ENCODE assay signal across 9 cellular contexts in the genomic region with DNA sequence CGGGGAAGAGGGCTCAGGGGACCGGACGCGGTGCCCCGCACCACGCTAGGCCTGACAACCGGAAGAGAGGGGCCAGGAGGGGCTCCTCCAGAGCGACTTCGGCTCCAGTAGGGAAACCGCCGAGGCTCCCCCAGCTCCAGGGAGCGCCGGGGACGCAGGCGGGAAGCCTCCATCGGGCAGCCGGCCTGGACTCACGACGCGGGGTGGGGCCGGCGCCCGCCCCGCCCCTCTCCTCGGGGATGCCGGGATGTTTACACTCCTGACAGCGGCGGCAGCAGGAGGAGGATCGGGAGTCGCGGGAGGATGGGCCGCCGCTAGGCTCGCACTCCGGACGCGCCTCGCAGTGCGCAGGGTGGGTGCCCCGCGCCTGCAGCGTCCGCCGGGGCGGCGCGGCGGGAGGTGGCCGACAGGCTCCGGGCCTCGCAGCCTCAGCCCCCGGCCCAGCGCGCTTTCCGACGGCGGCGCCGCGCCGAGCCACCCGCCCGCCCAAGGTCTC. TPM values are rescaled to one million over a fixed set of nuclear protein-coding genes. Genes with fewer than 3 reads are reported as not detected.
DNase-seq lines count a peak whose midpoint lies in the region; ATAC-seq, FAIRE-seq and TF ChIP-seq lines count a peak whose summit lies in the region.
"Had no signal": no experiment of that assay in that cellular context is flagged by ENCODE, and none has a peak within 500 bp of the region (broad histone marks: within the 10 kb centered on the region; RNA-seq: fewer than 3 reads in every experiment).

A gene (plus strand): TSS at position 254 of the 496 bp plus-strand sequence. CDS start 75,583 bp downstream, outside the sequence.

- TF ChIP-seq CTCF in GM12878 (IDR thresholded peaks at IDR 0.05 in 2 of 3, conservative IDR thresholded peaks at IDR 0.05 in 1 of 3; ENCODE audit: control insufficient read depth in 2 of 3, extremely low read depth in 1 of 3, insufficient read depth in 1 of 3, low read depth in 3 of 3, low read length in 3 of 3), result no peak

- no peak for TF ChIP-seq RAD21 in GM12878 (IDR thresholded peaks at IDR 0.05; ENCODE audit: insufficient read depth, low read depth, low read length)

- H3K27ac Mint-ChIP-seq in T-helper 2 cell treated with Interferon-gamma antibody and Interleukin-4, amounts not matched to agents 5 μg/mL and 100 μg/mL, for 36 hours, result peak within 1 kb of the TSS; percentile 99

- H3K9me3 ChIP-seq in GM12878 (replicated peaks; ENCODE audit: control insufficient read depth, insufficient read depth, low read length), result no peaks in the 10 kb centered on the region

- intact Hi-C loops in GM12878 (cut with micrococcal nuclease; ENCODE audit: unreplicated experiment), result loop anchor here (1.0 to 5.0 kb wide), 5 partner anchors 46 to 526 kb away; no protein-coding TSS in a partner anchor

- 2% methylated on average over 44 of the region's 63 CpGs for WGBS in GM12878 (ENCODE audit: insufficient coverage, insufficient replicate concordance, low lambda C conversion rate, missing lambda C conversion rate)

- CTCF ChIA-PET in GM12878 (lab: Yijun Ruan, JAX), result interaction anchor here (0.6 to 2.0 kb wide), 14 partner anchors 9 to 525 kb away, joined by 3 to 11 read pairs (median 4); no protein-coding TSS in a partner anchor

- RAD21 ChIA-PET in GM12878 (lab: Charles Lee; ENCODE audit: unreplicated experiment), result interaction anchor here (0.6 to 2.5 kb wide), 6 partner anchors 9 to 334 kb away, joined by 3 to 11 read pairs (median 4); no protein-coding TSS in a partner anchor

- POLR2A ChIA-PET in GM12878 (lab: Charles Lee), result interaction anchor here (0.9 to 1.4 kb wide), 2 partner anchors 18 to 96 kb away, joined by 3 read pairs; no protein-coding TSS in a partner anchor

- H3K79me2 ChIP-seq in GM12878 (ENCODE audit: control insufficient read depth, insufficient read depth, low read length), result peaks cover 44% of the 10 kb centered on the region

- H3K27ac ChIP-seq in GM12878 (ENCODE audit: control insufficient read depth, insufficient read depth), result peak within 1 kb of the TSS; percentile 91

- no peak for TF ChIP-seq EP300 in GM12878 (IDR thresholded peaks at IDR 0.05; ENCODE audit: borderline replicate concordance in 1 of 2, control insufficient read depth in 1 of 2, low read depth in 2 of 2, low read length in 2 of 2)

- in situ Hi-C loops in GM12878 (cut with MboI), result no loop called here

- ATAC-seq in HG02943 (IDR thresholded peaks at IDR 0.05; ENCODE audit: low read depth, unreplicated experiment) (peak; percentile 39), GM12878 (peak; percentile 58)

- no peaks in the 10 kb centered on the region for H4K20me1 ChIP-seq in GM12878 (ENCODE audit: control insufficient read depth, insufficient read depth)

- no peaks in the 10 kb centered on the region for H3K9me3 Mint-ChIP-seq in T-helper 2 cell treated with Interferon-gamma antibody and Interleukin-4, amounts not matched to agents 5 μg/mL and 100 μg/mL, for 36 hours

- H2AFZ ChIP-seq in GM12878 (ENCODE audit: control insufficient read depth, low read depth, low read length), result peak within 1 kb of the TSS; percentile 54

- H3K4me2 ChIP-seq in GM12878 (ENCODE audit: control insufficient read depth, insufficient read depth), result peak within 1 kb of the TSS; percentile 88

- no TSS peak for BruUV-seq in GM12878 (replicated peaks; lab: Mats Ljungman, UMichigan)

- SMC1A ChIA-PET in GM12878 (lab: Charles Lee; ENCODE audit: uncharacterized antibody, unreplicated experiment), result interaction anchor here (0.7 to 1.6 kb wide), 8 partner anchors 9 to 118 kb away, joined by 3 to 8 read pairs (median 3); no protein-coding TSS in a partner anchor

- peaks cover 32% of the 10 kb centered on the region for H3K4me1 Mint-ChIP-seq in T-helper 2 cell treated with Interferon-gamma antibody and Interleukin-4, amounts not matched to agents 5 μg/mL and 100 μg/mL, for 36 hours (ENCODE audit: low read depth)

- H3K27me3 ChIP-seq in GM12878 (replicated peaks in 1 of 2; ENCODE audit: control insufficient read depth in 2 of 2, insufficient read depth in 2 of 2, low read length in 1 of 2), result no peaks in the 10 kb centered on the region

- TF ChIP-seq POLR2A in GM12878 (IDR thresholded peaks at IDR 0.05; ENCODE audit: low read depth, low read length), result peak; percentile 83

- no peaks in the 10 kb centered on the region for H3K36me3 ChIP-seq in GM12878 (ENCODE audit: control insufficient read depth in 2 of 2, insufficient read depth in 2 of 2, low read length in 1 of 2)

- no peak for FAIRE-seq in GM12878 (lab: Jason Lieb, UNC)
- FAIRE-seq: A204.1 had no signal

- peak within 1 kb of the TSS; percentile 95 for H3K4me3 ChIP-seq in GM12878

- peak within 1 kb of the TSS; percentile 100 for H3K4me3 Mint-ChIP-seq in T-helper 2 cell treated with Interferon-gamma antibody and Interleukin-4, amounts not matched to agents 5 μg/mL and 100 μg/mL, for 36 hours

- H3K36me3 Mint-ChIP-seq in T-helper 2 cell treated with Interferon-gamma antibody and Interleukin-4, amounts not matched to agents 5 μg/mL and 100 μg/mL, for 36 hours (ENCODE audit: low read depth), result peaks cover 3% of the 10 kb centered on the region

- peak; percentile 70 to 84 (median 81) for DNase-seq in NCI-H1417 (lab: John Stamatoyannopoulos, UW)
- DNase-seq in NCI-H1417 treated with DMSO at 0.1 percent for 48 hours (lab: John Stamatoyannopoulos, UW), result no peak
- DNase-seq in NCI-H1930 (lab: John Stamatoyannopoulos, UW), result peak; percentile 76 to 86
- peak; percentile 75 for DNase-seq in T-helper 2 cell treated with Interferon-gamma antibody and Interleukin-4, amounts not matched to agents 5 μg/mL and 100 μg/mL, for 36 hours (ENCODE audit: low spot score)
- DNase-seq in GM12878 (ENCODE audit: low read depth, low spot score), result no peak
- peak; percentile 74 for DNase-seq in hippocampal formation (lab: John Stamatoyannopoulos, UW)
- peak; percentile 58 for DNase-seq in renal cortical epithelial cell (ENCODE audit: low read depth)

- H3K27me3 Mint-ChIP-seq in T-helper 2 cell treated with Interferon-gamma antibody and Interleukin-4, amounts not matched to agents 5 μg/mL and 100 μg/mL, for 36 hours (ENCODE audit: low read depth), result no peaks in the 10 kb centered on the region

- peaks cover 6% of the 10 kb centered on the region; the same call in 1 of the 2 replicates for H3K4me1 ChIP-seq in GM12878 (ENCODE audit: control insufficient read depth, insufficient read depth, low read length)

- peak within 1 kb of the TSS; percentile 88 for H3K9ac ChIP-seq in GM12878 (ENCODE audit: control insufficient read depth, insufficient read depth, low read length)

TF ChIP-seq in GM12878, 131 proteins besides CTCF, POLR2A, EP300 and RAD21 (continues in another document):
- TF ChIP-seq, protein P1, sequence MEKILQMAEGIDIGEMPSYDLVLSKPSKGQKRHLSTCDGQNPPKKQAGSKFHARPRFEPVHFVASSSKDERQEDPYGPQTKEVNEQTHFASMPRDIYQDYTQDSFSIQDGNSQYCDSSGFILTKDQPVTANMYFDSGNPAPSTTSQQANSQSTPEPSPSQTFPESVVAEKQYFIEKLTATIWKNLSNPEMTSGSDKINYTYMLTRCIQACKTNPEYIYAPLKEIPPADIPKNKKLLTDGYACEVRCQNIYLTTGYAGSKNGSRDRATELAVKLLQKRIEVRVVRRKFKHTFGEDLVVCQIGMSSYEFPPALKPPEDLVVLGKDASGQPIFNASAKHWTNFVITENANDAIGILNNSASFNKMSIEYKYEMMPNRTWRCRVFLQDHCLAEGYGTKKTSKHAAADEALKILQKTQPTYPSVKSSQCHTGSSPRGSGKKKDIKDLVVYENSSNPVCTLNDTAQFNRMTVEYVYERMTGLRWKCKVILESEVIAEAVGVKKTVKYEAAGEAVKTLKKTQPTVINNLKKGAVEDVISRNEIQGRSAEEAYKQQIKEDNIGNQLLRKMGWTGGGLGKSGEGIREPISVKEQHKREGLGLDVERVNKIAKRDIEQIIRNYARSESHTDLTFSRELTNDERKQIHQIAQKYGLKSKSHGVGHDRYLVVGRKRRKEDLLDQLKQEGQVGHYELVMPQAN (conservative IDR thresholded peaks at IDR 0.05), result peak; percentile 91; the same call in 1 of the 2 replicates
- no peak for TF ChIP-seq CBX5 (IDR thresholded peaks at IDR 0.05; ENCODE audit: low read depth)
- TF ChIP-seq PAX5 (IDR thresholded peaks at IDR 0.05; ENCODE audit: borderline replicate concordance, low read depth, low read length), result no peak
- no peak for TF ChIP-seq MEF2B (IDR thresholded peaks at IDR 0.05; ENCODE audit: partially characterized antibody, poor library complexity, severe bottlenecking)
- no peak; the same call in 1 of the 2 replicates for TF ChIP-seq POLR2AphosphoS2 (IDR thresholded peaks at IDR 0.05; ENCODE audit: low read depth, low read length)
- TF ChIP-seq ZNF217 (IDR thresholded peaks at IDR 0.05), result peak; percentile 68; the same call in 1 of the 2 replicates

RNA-seq across cellular contexts. Expression of the gene that starts here (rescaled TPM):
- total RNA-seq in GM12878 (2013; cell fraction: nucleolus; rRNA removed), result 33.9 and 40.9 TPM in 2 replicates
- 23.5 and 25.0 TPM in 2 replicates for total RNA-seq in GM12878 (2014; rRNA removed)
- total RNA-seq in GM12878 (2014; rRNA removed; fragmentation: Illumina TruSeq; extraction: Trizol), result 24.6 and 26.4 TPM in 2 replicates
- total RNA-seq in GM12878 (2021), result 28.4 and 31.5 TPM in 2 replicates
- polyA plus RNA-seq in GM12878 (2011; ENCODE audit: low read depth), result 5.9 TPM
- polyA plus RNA-seq in GM12878 (2011; rRNA removed), result 77.7 and 106 TPM in 2 replicates
- polyA plus RNA-seq in GM12878 (2011; cell fraction: cytosol; rRNA removed), result 38.8 and 41.7 TPM in 2 replicates
- polyA plus RNA-seq in GM12878 (2011; cell fraction: nucleus; rRNA removed), result 31.0 and 37.9 TPM in 2 replicates
- 13.1 and 16.3 TPM in 2 replicates for polyA plus RNA-seq in GM12878 (2012)
- 23.4 and 24.9 TPM in 2 replicates for polyA plus RNA-seq in GM12878 (2014; fragmentation: Illumina TruSeq; extraction: Trizol)
- 1 to 10 TPM; 9.4 to 9.9 TPM for polyA plus RNA-seq in GM12878 (2014; fragmentation: Nextera tagmentation; extraction: Ambion mirVana)
- 14.5 and 17.4 TPM in 2 replicates for polyA plus RNA-seq in GM12878 (2014; rRNA removed)
- 10 to 100 TPM; 17.0 to 34.8 TPM for polyA plus RNA-seq in GM12878 (2016; fragmentation: Nextera tagmentation; extraction: Ambion mirVana)
- polyA minus RNA-seq in GM12878 (2011; rRNA and poly(A)+ RNA removed), result 71.1 and 138 TPM in 2 replicates
- polyA minus RNA-seq in GM12878 (2011; cell fraction: cytosol; rRNA and poly(A)+ RNA removed), result 30.9 and 41.6 TPM in 2 replicates
- 20.1 and 37.7 TPM in 2 replicates for polyA minus RNA-seq in GM12878 (2011; cell fraction: nucleus; rRNA and poly(A)+ RNA removed)
- total RNA-seq in renal cortical epithelial cell, result 59.1 and 84.0 TPM in 2 replicates

Comparison
In these comparisons a context has a peak if more than half of its experiments do, and no peak if none do; other contexts are left out.
1. DNase-seq: peak in NCI-H1417 (3 of 3), NCI-H1930 (2 of 2), T-helper 2 cell treated with Interferon-gamma antibody and Interleukin-4, amounts not matched to agents 5 μg/mL and 100 μg/mL, for 36 hours (single experiment), hippocampal formation (2 of 2) and renal cortical epithelial cell (single experiment); none in NCI-H1417 treated with DMSO at 0.1 percent for 48 hours (single experiment) and GM12878 (single experiment).